In genomic region chr4:75494563-75494962, GRCh38 we compare ENCODE assay signal across 9 cellular contexts. TPM values are rescaled to one million over a fixed set of nuclear protein-coding genes. Genes with fewer than 3 reads are reported as not detected.
DNase-seq lines count a peak whose midpoint lies in the region; ATAC-seq and TF ChIP-seq lines count a peak whose summit lies in the region.
"Had no signal": no experiment of that assay in that cellular context is flagged by ENCODE, and none has a peak within 500 bp of the region (broad histone marks: within the 10 kb centered on the region; RNA-seq: fewer than 3 reads in every experiment).

No MANE protein-coding gene starts in this region.

- H3K27ac ChIP-seq in SK-N-MC: 0 out of 2 replicates have a peak overlapping the region, but pooled peaks have one; percentile 10
- peak overlapping the region in 1 of 4 donors; percentile 0 for H3K27ac ChIP-seq in gastroesophageal sphincter
- H3K27ac ChIP-seq in adrenal gland: peak overlapping the region in 2 of 5 donors; percentile 5 to 17
- peak overlapping the region in 2 of 4 donors; percentile 8 to 32 for H3K27ac ChIP-seq in tibial nerve
- H3K27ac ChIP-seq: prostate gland had no signal

- H3K27me3 Mint-ChIP-seq in stimulated activated naive CD8-positive, alpha-beta T cell treated with anti-CD3 and anti-CD28 coated beads, Interleukin-15, amount 100 ng/mL, for 72 hours: no peaks in the 10 kb centered on the region

- no peak overlapping the region for H3K9ac ChIP-seq in SK-N-MC (ENCODE audit: insufficient read length)

- TF ChIP-seq EP300 in gastroesophageal sphincter (IDR thresholded peaks at IDR 0.05) (no peak), tibial nerve (IDR thresholded peaks at IDR 0.05) (peak in 1 of 2 donors; percentile 49)

- no peak overlapping the region for H3K4me3 Mint-ChIP-seq in stimulated activated effector memory CD8-positive, alpha-beta T cell treated with anti-CD3 and anti-CD28 coated beads, Interleukin-12 subunit alpha, Interleukin-12 subunit beta, amount 100 ng/mL, for 72 hours
- H3K4me3 Mint-ChIP-seq in stimulated activated naive CD8-positive, alpha-beta T cell treated with anti-CD3 and anti-CD28 coated beads, Interleukin-15, amount 100 ng/mL, for 72 hours: no peak overlapping the region
- H3K4me3 Mint-ChIP-seq: activated T-cell treated with anti-CD3 and anti-CD28 coated beads, Interleukin-2, amount 50 U/mL, for 4 hours had no signal

- H3K27ac Mint-ChIP-seq in stimulated activated effector memory CD8-positive, alpha-beta T cell treated with anti-CD3 and anti-CD28 coated beads, Interleukin-12 subunit alpha, Interleukin-12 subunit beta, amount 100 ng/mL, for 72 hours: peak overlapping the region; percentile 68
- no peak overlapping the region for H3K27ac Mint-ChIP-seq in stimulated activated naive CD8-positive, alpha-beta T cell treated with anti-CD3 and anti-CD28 coated beads, Interleukin-15, amount 100 ng/mL, for 72 hours

- no peaks in the 10 kb centered on the region for H3K27me3 ChIP-seq in gastroesophageal sphincter
- no peaks in the 10 kb centered on the region for H3K27me3 ChIP-seq in adrenal gland
- no peaks in the 10 kb centered on the region for H3K27me3 ChIP-seq in tibial nerve

- intact Hi-C loops in adrenal gland (cut with DNase I): no loop called here

- H3K4me3 ChIP-seq in SK-N-MC: no peak overlapping the region
- no peak overlapping the region for H3K4me3 ChIP-seq in gastroesophageal sphincter
- H3K4me3 ChIP-seq in adrenal gland: no peak overlapping the region
- no peak overlapping the region for H3K4me3 ChIP-seq in tibial nerve
- H3K4me3 ChIP-seq: prostate gland had no signal

- H3K36me3 ChIP-seq in SK-N-MC (ENCODE audit: insufficient read depth, low read length) (peaks cover 72% of the 10 kb centered on the region), gastroesophageal sphincter (peaks cover 3 to 56% of the 10 kb centered on the region in 2 donors), adrenal gland (replicated peaks in 1 of 2) (peaks cover 0 to 48% of the 10 kb centered on the region in 2 donors), tibial nerve (peaks cover 0 to 50% (median 6%) of the 10 kb centered on the region in 3 donors)
- H3K36me3 ChIP-seq: prostate gland had no signal

- no peak for TF ChIP-seq CTCF in gastroesophageal sphincter (IDR thresholded peaks at IDR 0.05)
- no peak for TF ChIP-seq CTCF in adrenal gland (IDR thresholded peaks at IDR 0.05)
- TF ChIP-seq CTCF in tibial nerve (IDR thresholded peaks at IDR 0.05): no peak

- DNase-seq in HCEC 1CT (peak; percentile 61), SK-N-MC (ENCODE audit: low read depth, low spot score) (no peak), adrenal gland (no peak), tibial nerve (ENCODE audit: low spot score in 2 of 2) (no peak)
- DNase-seq in stimulated activated effector memory CD8-positive, alpha-beta T cell treated with anti-CD3 and anti-CD28 coated beads, Interleukin-12 subunit alpha, Interleukin-12 subunit beta, amount 100 ng/mL, for 72 hours (ENCODE audit: low spot score in 2 of 2): no peak
- DNase-seq in stimulated activated naive CD8-positive, alpha-beta T cell treated with anti-CD3 and anti-CD28 coated beads, Interleukin-15, amount 100 ng/mL, for 72 hours: no peak
- DNase-seq: activated T-cell treated with anti-CD3 and anti-CD28 coated beads, Interleukin-2, amount 50 U/mL, for 4 hours had no signal

- H3K9me3 ChIP-seq in SK-N-MC (ENCODE audit: low read depth, low read length) (peaks cover 14% of the 10 kb centered on the region; the same call in 1 of the 2 replicates), gastroesophageal sphincter (no peaks in the 10 kb centered on the region), adrenal gland (replicated peaks in 1 of 3) (peaks cover 0 to 3% (median 0%) of the 10 kb centered on the region in 3 donors), tibial nerve (no peaks in the 10 kb centered on the region)
- H3K9me3 ChIP-seq: prostate gland had no signal

- H3K36me3 Mint-ChIP-seq in stimulated activated effector memory CD8-positive, alpha-beta T cell treated with anti-CD3 and anti-CD28 coated beads, Interleukin-12 subunit alpha, Interleukin-12 subunit beta, amount 100 ng/mL, for 72 hours: peaks cover 99% of the 10 kb centered on the region

- peaks cover 43% of the 10 kb centered on the region for H3K4me1 Mint-ChIP-seq in stimulated activated effector memory CD8-positive, alpha-beta T cell treated with anti-CD3 and anti-CD28 coated beads, Interleukin-12 subunit alpha, Interleukin-12 subunit beta, amount 100 ng/mL, for 72 hours
- H3K4me1 Mint-ChIP-seq in stimulated activated naive CD8-positive, alpha-beta T cell treated with anti-CD3 and anti-CD28 coated beads, Interleukin-15, amount 100 ng/mL, for 72 hours: peaks cover 27% of the 10 kb centered on the region

- TF ChIP-seq POLR2A in gastroesophageal sphincter (IDR thresholded peaks at IDR 0.05) (no peak), adrenal gland (IDR thresholded peaks at IDR 0.05) (no peak), tibial nerve (IDR thresholded peaks at IDR 0.05) (no peak)

- peaks cover 5% of the 10 kb centered on the region for H3K9me3 Mint-ChIP-seq in stimulated activated effector memory CD8-positive, alpha-beta T cell treated with anti-CD3 and anti-CD28 coated beads, Interleukin-12 subunit alpha, Interleukin-12 subunit beta, amount 100 ng/mL, for 72 hours
- H3K9me3 Mint-ChIP-seq in stimulated activated naive CD8-positive, alpha-beta T cell treated with anti-CD3 and anti-CD28 coated beads, Interleukin-15, amount 100 ng/mL, for 72 hours: peaks cover 0 to 6% of the 10 kb centered on the region in 2 donors
- H3K9me3 Mint-ChIP-seq: activated T-cell treated with anti-CD3 and anti-CD28 coated beads, Interleukin-2, amount 50 U/mL, for 4 hours had no signal

- WGBS in gastroesophageal sphincter (ENCODE audit: low coverage in 1 of 2), 2 donors: 7 to 27% methylated on average over 1 of the region's 1 CpG
- WGBS in adrenal gland, 4 donors: 7 to 13% (median 8%) methylated on average over 1 of the region's 1 CpG
- WGBS in tibial nerve, 2 donors: 12 to 31% methylated on average over 1 of the region's 1 CpG

- H3K4me1 ChIP-seq in gastroesophageal sphincter (peaks cover 0 to 30% (median 0%) of the 10 kb centered on the region in 3 donors), adrenal gland (replicated peaks in 1 of 2) (peaks cover 9 to 24% of the 10 kb centered on the region in 2 donors), tibial nerve (peaks cover 0 to 19% (median 0%) of the 10 kb centered on the region in 4 donors)
- H3K4me1 ChIP-seq: prostate gland had no signal

- peak; percentile 63 for ATAC-seq in gastroesophageal sphincter
- ATAC-seq in stimulated activated effector memory CD8-positive, alpha-beta T cell treated with anti-CD3 and anti-CD28 coated beads, Interleukin-12 subunit alpha, Interleukin-12 subunit beta, amount 100 ng/mL, for 72 hours: peak; percentile 86
- no peak for ATAC-seq in stimulated activated naive CD8-positive, alpha-beta T cell treated with anti-CD3 and anti-CD28 coated beads, Interleukin-15, amount 100 ng/mL, for 72 hours
- ATAC-seq: activated T-cell treated with anti-CD3 and anti-CD28 coated beads, Interleukin-2, amount 50 U/mL, for 4 hours had no signal

RNA-seq across cellular contexts. Expression of gene RCHY1, which starts 19.6 kb away (rescaled TPM):
- total RNA-seq in gastroesophageal sphincter (10 to 100 TPM; 11.3 to 28.6 (median 21.4) TPM), adrenal gland (10 to 100 TPM; 25.1 to 54.2 (median 33.1) TPM), tibial nerve (10 to 100 TPM; 11.2 to 29.5 (median 22.6) TPM)
- polyA plus RNA-seq in adrenal gland: 10 to 100 TPM in 2 of 3 donors, 1 to 10 TPM in 1; 7.4 to 52.7 (median 15.3) TPM

RNA-seq across cellular contexts. Expression of gene THAP6, which starts 19.7 kb away (rescaled TPM):
- total RNA-seq in gastroesophageal sphincter (10 to 100 TPM in 3 of 4 donors, 1 to 10 TPM in 1; 8.8 to 37.8 (median 16.2) TPM), adrenal gland (10 to 100 TPM in 6 of 8 donors, 1 to 10 TPM in 2; 5.9 to 54.4 (median 18.7) TPM), tibial nerve (10 to 100 TPM; 23.1 to 37.1 (median 27.5) TPM)
- 10 to 100 TPM in 1 of 3 donors, 1 to 10 TPM in 2; 4.2 to 21.9 (median 6.1) TPM for polyA plus RNA-seq in adrenal gland
